ENCODE assay signal across 1 cellular context in the genomic region with DNA sequence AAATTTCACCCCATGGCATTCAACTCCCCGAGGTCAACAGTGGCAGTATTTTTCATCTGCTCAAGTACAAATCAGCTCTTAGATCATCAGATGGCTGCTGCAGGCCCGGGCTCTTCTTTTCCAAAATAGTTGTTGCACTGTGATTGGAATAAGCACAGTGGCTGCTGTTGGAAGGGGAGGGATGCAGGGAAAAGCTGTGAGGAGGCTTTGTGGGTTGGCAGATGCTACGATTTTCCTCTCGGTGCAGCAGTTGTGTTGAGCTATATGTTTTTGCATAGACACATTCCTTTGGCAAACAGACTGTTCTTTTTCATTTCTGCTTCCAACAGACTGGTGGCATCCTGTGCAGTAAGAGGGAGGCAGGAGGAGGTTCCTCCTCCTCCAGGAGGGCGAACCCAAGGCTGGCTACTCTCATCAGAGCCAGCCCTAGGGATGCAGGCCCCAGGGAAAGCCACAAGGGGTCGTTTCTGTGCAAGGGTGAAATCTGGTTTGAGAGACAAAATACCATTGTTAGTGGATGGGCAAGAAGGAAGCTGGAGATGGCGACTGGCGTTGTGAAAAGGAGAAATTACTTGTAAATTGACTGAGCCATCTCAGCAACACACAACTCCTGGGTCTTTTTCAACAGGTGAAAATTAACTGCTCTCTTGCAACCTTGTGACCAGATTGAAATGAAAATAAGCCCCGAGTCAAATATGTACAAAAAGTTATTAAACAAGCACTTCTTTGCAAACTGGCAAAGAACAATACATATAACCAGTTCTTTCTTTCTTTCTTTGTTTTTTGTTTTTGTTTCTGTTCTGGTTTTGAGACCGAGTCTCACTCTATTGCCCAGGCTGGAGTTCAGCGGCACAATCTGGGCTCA.
A peak's percentile ranks its signal among the peaks of the same experiment; 100 is the strongest.
TF ChIP-seq lines count a peak whose summit lies in the region.

No MANE protein-coding gene starts in this region.

TF ChIP-seq in neural cell, 6 proteins besides CTCF, POLR2A, EP300 and RAD21:
- TF ChIP-seq TAF1 (IDR thresholded peaks at IDR 0.05; ENCODE audit: low read depth): no peak
- peak; percentile 47 for TF ChIP-seq SMC3 (conservative IDR thresholded peaks at IDR 0.05; ENCODE audit: poor library complexity)
